ENCODE assay signal across 3 cellular contexts in the genomic region with DNA sequence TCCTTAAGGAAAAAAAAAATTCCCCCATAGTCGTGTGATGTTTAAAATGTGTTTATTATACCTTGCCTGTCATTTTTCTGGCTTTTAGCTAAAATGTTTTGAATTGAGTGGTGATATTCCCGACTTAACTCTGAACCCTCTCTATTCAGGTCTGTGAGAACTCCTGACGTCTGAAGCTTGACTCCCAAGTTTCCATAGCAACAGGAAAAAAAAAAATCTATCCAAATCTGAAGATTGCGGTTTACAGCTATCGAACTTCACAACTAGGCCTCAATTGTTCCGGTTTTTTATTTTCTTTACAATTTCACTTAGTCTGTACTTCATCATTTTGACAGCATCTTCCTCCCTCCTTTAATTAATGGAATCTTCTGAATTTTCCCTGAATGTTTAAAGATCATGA.
TF ChIP-seq lines count a peak whose summit lies in the region.

No MANE protein-coding gene starts in this region.

TF ChIP-seq in K562, 482 proteins besides CTCF, POLR2A, EP300 and RAD21:
- TF ChIP-seq PRPF4 (IDR thresholded peaks at IDR 0.05; ENCODE audit: insufficient read depth, low read depth, low read length, poor library complexity, severe bottlenecking) (no peak), MAFF (IDR thresholded peaks at IDR 0.05; ENCODE audit: low read length) (no peak), RFX1 (IDR thresholded peaks at IDR 0.05) (peak; percentile 63)
- TF ChIP-seq, protein P1, sequence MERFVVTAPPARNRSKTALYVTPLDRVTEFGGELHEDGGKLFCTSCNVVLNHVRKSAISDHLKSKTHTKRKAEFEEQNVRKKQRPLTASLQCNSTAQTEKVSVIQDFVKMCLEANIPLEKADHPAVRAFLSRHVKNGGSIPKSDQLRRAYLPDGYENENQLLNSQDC (CRISPR knock-in tag; IDR thresholded peaks at IDR 0.05), result no peak
TF ChIP-seq in K562: peak in this region for 1.

TF ChIP-seq in endothelial cell of umbilical vein, 7 proteins besides CTCF, POLR2A, EP300 and RAD21:
- TF ChIP-seq GATA2 (IDR thresholded peaks at IDR 0.05; ENCODE audit: insufficient read depth, insufficient read length, low read depth, low read length) (no peak), EZH2 (IDR thresholded peaks at IDR 0.05; ENCODE audit: borderline replicate concordance, low read depth, low read length, severe bottlenecking) (no peak), MYC (IDR thresholded peaks at IDR 0.05; ENCODE audit: low read depth, low read length) (no peak), POLR2AphosphoS5 (IDR thresholded peaks at IDR 0.05; ENCODE audit: insufficient read depth, low read depth, low read length) (no peak), FOS (IDR thresholded peaks at IDR 0.05; ENCODE audit: borderline replicate concordance, insufficient read depth, low read length) (no peak), JUN (IDR thresholded peaks at IDR 0.05; ENCODE audit: borderline replicate concordance, insufficient read depth, insufficient read length, low read depth) (no peak)
- TF ChIP-seq, protein P2, sequence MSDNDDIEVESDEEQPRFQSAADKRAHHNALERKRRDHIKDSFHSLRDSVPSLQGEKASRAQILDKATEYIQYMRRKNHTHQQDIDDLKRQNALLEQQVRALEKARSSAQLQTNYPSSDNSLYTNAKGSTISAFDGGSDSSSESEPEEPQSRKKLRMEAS (IDR thresholded peaks at IDR 0.05; ENCODE audit: insufficient read depth, insufficient read length), result no peak
TF ChIP-seq in endothelial cell of umbilical vein: peak in this region for 0.

TF ChIP-seq in neural cell, 6 proteins besides CTCF, POLR2A, EP300 and RAD21:
- no peak for TF ChIP-seq EZH2 (IDR thresholded peaks at IDR 0.05; ENCODE audit: borderline replicate concordance, insufficient read depth, low read length, poor library complexity, severe bottlenecking)
- TF ChIP-seq POLR2AphosphoS5 (IDR thresholded peaks at IDR 0.05), result no peak
- no peak for TF ChIP-seq SMC3 (conservative IDR thresholded peaks at IDR 0.05; ENCODE audit: poor library complexity)
- no peak for TF ChIP-seq TAF1 (IDR thresholded peaks at IDR 0.05; ENCODE audit: low read depth)
- TF ChIP-seq REST (IDR thresholded peaks at IDR 0.05; ENCODE audit: borderline replicate concordance), result peak; percentile 35
- no peak for TF ChIP-seq MXI1 (conservative IDR thresholded peaks at IDR 0.05; ENCODE audit: poor library complexity, severe bottlenecking)
